14 cellular contexts compared by ENCODE assay signal in genomic region chr22:42844756-42845155, GRCh38. TPM values are rescaled to one million over a fixed set of nuclear protein-coding genes. Genes with fewer than 3 reads are reported as not detected.
A peak's percentile ranks its signal among the peaks of the same experiment; 100 is the strongest.
DNase-seq lines count a peak whose midpoint lies in the region; ATAC-seq, FAIRE-seq and TF ChIP-seq lines count a peak whose summit lies in the region.
"Had no signal": no experiment of that assay in that cellular context is flagged by ENCODE, and none has a peak within 500 bp of the region (broad histone marks: within the 10 kb centered on the region; RNA-seq: fewer than 3 reads in every experiment).

No MANE protein-coding gene starts in this region.

- BruUV-seq in Panc1 (replicated peaks; lab: Mats Ljungman, UMichigan) (no TSS peak), endothelial cell of umbilical vein (replicated peaks; lab: Mats Ljungman, UMichigan) (no TSS peak)

- no peak overlapping the region for H3K27ac ChIP-seq in Panc1 (ENCODE audit: low read length)
- no peak overlapping the region for H3K27ac ChIP-seq in endothelial cell of umbilical vein (ENCODE audit: insufficient read depth, low read depth, low read length)
- no peak overlapping the region for H3K27ac ChIP-seq in trophoblast cell (ENCODE audit: low read depth, low read length)
- H3K27ac ChIP-seq: psoas muscle had no signal

- no peak overlapping the region for H3K23ac ChIP-seq in trophoblast cell (ENCODE audit: low read length)

- no peak for TF ChIP-seq CTCF in Panc1 (IDR thresholded peaks at IDR 0.05)
- no peak for TF ChIP-seq CTCF in endothelial cell of umbilical vein (IDR thresholded peaks at IDR 0.05; ENCODE audit: extremely low read depth in 1 of 2, insufficient read depth in 1 of 2, low read depth in 1 of 2, low read length in 2 of 2)
- TF ChIP-seq CTCF in D721Med (IDR thresholded peaks at IDR 0.05; ENCODE audit: insufficient read depth, missing control alignments): no peak

- no peaks in the 10 kb centered on the region for H3K9me1 ChIP-seq in endothelial cell of umbilical vein (replicated peaks; ENCODE audit: control insufficient read depth, extremely low read depth, insufficient read depth, low read length)

- CTCF ChIA-PET in Panc1 (lab: Charles Lee): no interaction called here
- CTCF ChIA-PET in endothelial cell of umbilical vein (lab: Charles Lee): interaction anchor here (1.7 to 3.0 kb wide), 4 partner anchors 12 to 215 kb away, joined by 7 to 10 read pairs (median 8); no protein-coding TSS in a partner anchor

- H3K4me3 ChIP-seq in Panc1 (ENCODE audit: low read depth in 2 of 2, low read length in 2 of 2) (no peak overlapping the region), endothelial cell of umbilical vein (replicated peaks in 1 of 3; ENCODE audit: insufficient read depth in 1 of 3, low read depth in 1 of 3, low read length in 3 of 3) (no peak overlapping the region), trophoblast cell (ENCODE audit: low read depth, low read length) (no peak overlapping the region)
- H3K4me3 ChIP-seq: psoas muscle had no signal

- no peaks in the 10 kb centered on the region for H3K9me3 ChIP-seq in Panc1 (ENCODE audit: control insufficient read depth, insufficient read depth, low read depth, low read length)
- H3K9me3 ChIP-seq in endothelial cell of umbilical vein (replicated peaks; ENCODE audit: control insufficient read depth, insufficient read depth, low read length): no peaks in the 10 kb centered on the region
- no peaks in the 10 kb centered on the region for H3K9me3 ChIP-seq in trophoblast cell (ENCODE audit: insufficient read depth, low read depth, low read length)
- H3K9me3 ChIP-seq: psoas muscle had no signal

- peak; percentile 31 for DNase-seq in ELF-1 (ENCODE audit: low read depth, low spot score)
- DNase-seq in Panc1 (ENCODE audit: low read depth, low spot score): no peak
- peak; percentile 61 for DNase-seq in endothelial cell of umbilical vein (ENCODE audit: low read depth, low spot score)
- DNase-seq in trophoblast cell: peak; percentile 40 to 49
- DNase-seq in frontal cortex (ENCODE audit: low spot score in 2 of 2): no peak
- no peak for DNase-seq in D721Med (ENCODE audit: insufficient read length, low spot score)
- DNase-seq in activated CD4-positive, alpha-beta T cell treated with anti-CD3 and anti-CD28 coated beads, Interleukin-2, amount 50 U/mL, for 48 hours: no peak
- DNase-seq: activated T-cell treated with anti-CD3 and anti-CD28 coated beads, Interleukin-2, amount 50 U/mL, for 48 hours; C1 segment of cervical spinal cord; NCI-H2171; psoas muscle; stimulated activated naive CD8-positive, alpha-beta T cell treated with anti-CD3 and anti-CD28 coated beads, Interleukin-15, amount 100 ng/mL, for 72 hours; SW 1271 had no signal

- H2BK120ac ChIP-seq in trophoblast cell (ENCODE audit: insufficient read depth, low read length, poor library complexity): no peak overlapping the region

- H3K9ac ChIP-seq in endothelial cell of umbilical vein (replicated peaks; ENCODE audit: extremely low read depth, insufficient read depth, low read length) (no peak overlapping the region), trophoblast cell (ENCODE audit: low read length) (no peak overlapping the region)

- no CpG with 5 or more reads among the region's 4 CpGs for WGBS in trophoblast cell (ENCODE audit: extremely low coverage, insufficient coverage, insufficient read length)

- H2BK5ac ChIP-seq in trophoblast cell (ENCODE audit: low read depth, low read length, poor library complexity): no peak overlapping the region

- no peak overlapping the region for H3K14ac ChIP-seq in trophoblast cell (ENCODE audit: low read length)

- H3K4ac ChIP-seq in trophoblast cell (ENCODE audit: low read depth, low read length): no peak overlapping the region

- ATAC-seq in Panc1: peak; percentile 91
- ATAC-seq in GM19455 (IDR thresholded peaks at IDR 0.05; ENCODE audit: unreplicated experiment): no peak
- ATAC-seq: psoas muscle; stimulated activated naive CD8-positive, alpha-beta T cell treated with anti-CD3 and anti-CD28 coated beads, Interleukin-15, amount 100 ng/mL, for 72 hours had no signal

- no peak overlapping the region for H2BK12ac ChIP-seq in trophoblast cell (ENCODE audit: low read length)

- H4K91ac ChIP-seq in trophoblast cell (ENCODE audit: low read depth, low read length): no peak overlapping the region

- no peak overlapping the region for H2AK5ac ChIP-seq in trophoblast cell (ENCODE audit: low read length)

- no peaks in the 10 kb centered on the region for H3K27me3 ChIP-seq in Panc1 (ENCODE audit: control insufficient read depth, insufficient read depth, low read length)
- H3K27me3 ChIP-seq in endothelial cell of umbilical vein (ENCODE audit: control insufficient read depth in 2 of 2, insufficient read depth in 2 of 2, low read length in 2 of 2): no peaks in the 10 kb centered on the region
- no peaks in the 10 kb centered on the region for H3K27me3 ChIP-seq in trophoblast cell (ENCODE audit: insufficient read depth, low read length)

- dilution Hi-C loops in endothelial cell of umbilical vein (cut with MboI; ENCODE audit: extremely low pct_ligation_motif_present, low sequenced_read_pairs): no loop called here

- POLR2A ChIA-PET in Panc1 (lab: Charles Lee) (no interaction called here), endothelial cell of umbilical vein (lab: Charles Lee) (interaction anchor here (2.0 kb wide), 1 partner anchor 11 kb away, joined by 5 read pairs; no protein-coding TSS in a partner anchor)

- H3K79me2 ChIP-seq in endothelial cell of umbilical vein (ENCODE audit: control insufficient read depth, insufficient read depth, low read length) (peaks cover 3% of the 10 kb centered on the region), trophoblast cell (ENCODE audit: control insufficient read depth, insufficient read depth, low read length, poor library complexity) (no peaks in the 10 kb centered on the region)

- no peaks in the 10 kb centered on the region for H3K79me1 ChIP-seq in trophoblast cell (ENCODE audit: low read length)

- intact Hi-C loops in Panc1 (cut with micrococcal nuclease; ENCODE audit: unreplicated experiment): no loop called here
- intact Hi-C loops in endothelial cell of umbilical vein (cut with micrococcal nuclease): no loop called here

- no peak overlapping the region for H4K8ac ChIP-seq in trophoblast cell (ENCODE audit: low read depth, low read length)

- in situ Hi-C loops in Panc1 (cut with HindIII; ENCODE audit: low pct_unique_long_range_greater_than_20kb, low sequenced_read_pairs): no loop called here

- no peak overlapping the region for H2AFZ ChIP-seq in endothelial cell of umbilical vein (ENCODE audit: low read depth, low read length)
- H2AFZ ChIP-seq in trophoblast cell (ENCODE audit: insufficient read depth, low read length, poor library complexity): no peak overlapping the region

- H3K18ac ChIP-seq in trophoblast cell (ENCODE audit: low read length): no peak overlapping the region

- FAIRE-seq in endothelial cell of umbilical vein (lab: Jason Lieb, UNC) (peak; percentile 90), frontal cortex (lab: Jason Lieb, UNC) (no peak), D721Med (lab: Jason Lieb, UNC) (no peak)

- no peak overlapping the region for H4K12ac ChIP-seq in trophoblast cell (ENCODE audit: low read depth, low read length)

- no peak for TF ChIP-seq POLR2A in endothelial cell of umbilical vein (IDR thresholded peaks at IDR 0.05; ENCODE audit: low read depth, low read length)

- no peaks in the 10 kb centered on the region for H3K4me1 ChIP-seq in Panc1 (ENCODE audit: control insufficient read depth, insufficient read depth, low read length)
- H3K4me1 ChIP-seq in endothelial cell of umbilical vein (ENCODE audit: control insufficient read depth, extremely low read depth, insufficient read depth, low read length): peaks cover 14% of the 10 kb centered on the region
- no peaks in the 10 kb centered on the region for H3K4me1 ChIP-seq in trophoblast cell (ENCODE audit: control insufficient read depth in 1 of 2, insufficient read depth in 2 of 2, low read length in 2 of 2)

- peaks cover 4% of the 10 kb centered on the region for H4K20me1 ChIP-seq in endothelial cell of umbilical vein (replicated peaks; ENCODE audit: control insufficient read depth, extremely low read depth, insufficient read depth, low read length)

- H3K36me3 ChIP-seq in Panc1 (ENCODE audit: control insufficient read depth, insufficient read depth, low read length) (peaks cover 2% of the 10 kb centered on the region; the same call in 1 of the 2 replicates), endothelial cell of umbilical vein (ENCODE audit: control insufficient read depth in 2 of 2, extremely low read depth in 1 of 2, insufficient read depth in 2 of 2, low read length in 2 of 2) (peaks cover 5 to 6% of the 10 kb centered on the region in 2 experiments), trophoblast cell (ENCODE audit: control insufficient read depth in 1 of 2, insufficient read depth in 2 of 2, low read length in 2 of 2) (peaks cover 8 to 22% of the 10 kb centered on the region in 2 experiments)

- H3K4me2 ChIP-seq in endothelial cell of umbilical vein (ENCODE audit: insufficient read depth, low read length) (no peak overlapping the region), trophoblast cell (ENCODE audit: low read length) (no peak overlapping the region)

TF ChIP-seq in endothelial cell of umbilical vein, 7 proteins besides CTCF, POLR2A, EP300 and RAD21 (continues in another document):
- no peak for TF ChIP-seq MYC (IDR thresholded peaks at IDR 0.05; ENCODE audit: low read depth, low read length)
- no peak for TF ChIP-seq EZH2 (IDR thresholded peaks at IDR 0.05; ENCODE audit: borderline replicate concordance, low read depth, low read length, severe bottlenecking)
- TF ChIP-seq POLR2AphosphoS5 (IDR thresholded peaks at IDR 0.05; ENCODE audit: insufficient read depth, low read depth, low read length): peak; percentile 48
- TF ChIP-seq MAX (IDR thresholded peaks at IDR 0.05; ENCODE audit: insufficient read depth, insufficient read length): no peak
- TF ChIP-seq FOS (IDR thresholded peaks at IDR 0.05; ENCODE audit: borderline replicate concordance, insufficient read depth, low read length): peak; percentile 75

RNA-seq across cellular contexts. Expression of gene ARFGAP3, which starts 12.3 kb away (rescaled TPM):
- total RNA-seq in Panc1 (2021; ENCODE audit: unreplicated experiment) (27.0 TPM), endothelial cell of umbilical vein (33.4 and 40.2 TPM in 2 replicates), frontal cortex (84.8 TPM)
- 19.3 TPM for polyA plus RNA-seq in Panc1 (2012; ENCODE audit: insufficient read length)
- 23.6 and 29.1 TPM in 2 replicates for polyA plus RNA-seq in endothelial cell of umbilical vein
- 23.4 and 26.7 TPM in 2 replicates for polyA plus RNA-seq in endothelial cell of umbilical vein (2011; cell fraction: cytosol; rRNA removed)
- 37.7 and 42.1 TPM in 2 replicates for polyA plus RNA-seq in endothelial cell of umbilical vein (2011; cell fraction: nucleus; rRNA removed)
- polyA plus RNA-seq in endothelial cell of umbilical vein (2012): 26.1 and 27.9 TPM in 2 replicates
- polyA minus RNA-seq in endothelial cell of umbilical vein: 37.5 and 39.3 TPM in 2 replicates
- 10.3 TPM for polyA minus RNA-seq in endothelial cell of umbilical vein (2011; cell fraction: cytosol; rRNA and poly(A)+ RNA removed)
- 26.4 and 28.7 TPM in 2 replicates for polyA minus RNA-seq in endothelial cell of umbilical vein (2011; cell fraction: nucleus; rRNA and poly(A)+ RNA removed)
- polyA plus RNA-seq in trophoblast cell (2013): 35.4 and 35.7 TPM in 2 replicates

Comparison
In these comparisons a context has a peak if more than half of its experiments do, and no peak if none do; other contexts are left out.
1. DNase-seq: peak in ELF-1 (single experiment), endothelial cell of umbilical vein (single experiment) and trophoblast cell (2 of 2); none in Panc1 (single experiment), frontal cortex (0 of 2), D721Med (single experiment) and activated CD4-positive, alpha-beta T cell treated with anti-CD3 and anti-CD28 coated beads, Interleukin-2, amount 50 U/mL, for 48 hours (0 of 2).